ENCODE assay signal across 8 cellular contexts in the genomic region with DNA sequence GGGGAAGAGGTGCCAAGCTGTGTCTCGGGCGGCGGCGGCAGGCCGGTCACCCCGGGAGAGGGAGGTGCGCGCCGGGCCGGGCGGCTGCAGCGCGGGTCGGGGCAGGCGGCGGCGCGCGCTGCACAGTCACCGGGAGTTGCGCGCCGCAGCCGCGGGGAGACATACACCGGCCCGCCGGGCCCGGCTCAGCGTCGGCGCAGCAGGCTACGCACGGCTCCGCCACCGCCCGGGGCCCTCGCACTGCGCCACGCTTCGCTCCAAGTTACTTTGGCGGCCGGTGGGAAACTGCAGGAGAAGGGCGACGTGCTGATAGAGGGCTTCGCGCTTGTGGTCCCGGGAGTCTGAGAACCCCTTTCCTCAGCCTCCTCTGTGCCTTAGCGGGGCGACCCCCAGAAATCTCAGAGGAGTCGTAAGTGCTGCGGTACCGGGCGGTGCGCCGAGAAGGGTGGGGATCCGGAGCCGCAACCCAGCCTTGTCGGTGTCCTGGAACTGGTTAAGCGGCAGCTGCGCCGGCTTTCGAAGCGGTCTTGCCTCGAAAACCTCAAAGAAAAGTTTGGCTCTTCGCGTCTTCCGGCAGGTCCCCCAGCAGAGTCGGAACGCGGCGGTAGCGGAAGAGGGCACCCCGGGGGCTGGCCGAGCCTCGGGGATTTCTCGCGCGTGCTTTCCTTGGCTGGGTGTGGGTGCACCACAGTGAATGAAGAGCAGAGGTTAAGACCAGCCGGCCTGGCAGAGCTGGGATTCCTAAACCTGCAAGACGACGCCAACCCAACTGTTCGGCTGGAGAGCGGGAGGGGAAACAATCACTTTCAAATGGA. TPM values are rescaled to one million over a fixed set of nuclear protein-coding genes. Genes with fewer than 3 reads are reported as not detected.
DNase-seq lines count a peak whose midpoint lies in the region; FAIRE-seq and TF ChIP-seq lines count a peak whose summit lies in the region.

A gene (minus strand): TSS at position 11 of the 815 bp plus-strand sequence.

- peaks cover 23% of the 10 kb centered on the region for H3K27me3 Mint-ChIP-seq in HFFc6 (ENCODE audit: insufficient read depth)
- peaks cover 66% of the 10 kb centered on the region for H3K27me3 Mint-ChIP-seq in activated T-helper 1 cell treated with anti-CD3 and anti-CD28 coated beads, Interleukin-12 subunit alpha, Interleukin-12 subunit beta, Interleukin-2, Interleukin-4 antibody, amounts not matched to agents 30 ng/mL and 10 ng/mL and 1 ng/mL, durations not matched to agents 14 hours and 24 hours and 36 hours (ENCODE audit: insufficient read depth)

- intact Hi-C loops in activated T-helper 1 cell treated with anti-CD3 and anti-CD28 coated beads, Interleukin-12 subunit alpha, Interleukin-12 subunit beta, Interleukin-2, Interleukin-4 antibody, amounts not matched to agents 30 ng/mL and 10 ng/mL and 1 ng/mL, durations not matched to agents 14 hours and 24 hours and 36 hours (cut with micrococcal nuclease): loop anchor here (5.0 to 10.0 kb wide), 2 partner anchors 251 to 674 kb away; no protein-coding TSS in a partner anchor

- no peak for TF ChIP-seq CTCF in HFFc6 (IDR thresholded peaks at IDR 0.05)

- no peak for FAIRE-seq in frontal cortex (lab: Jason Lieb, UNC)

- peaks cover 26% of the 10 kb centered on the region for H3K4me1 Mint-ChIP-seq in HFFc6 (ENCODE audit: low read depth)
- peaks cover 22% of the 10 kb centered on the region for H3K4me1 Mint-ChIP-seq in activated T-helper 1 cell treated with anti-CD3 and anti-CD28 coated beads, Interleukin-12 subunit alpha, Interleukin-12 subunit beta, Interleukin-2, Interleukin-4 antibody, amounts not matched to agents 30 ng/mL and 10 ng/mL and 1 ng/mL, durations not matched to agents 14 hours and 24 hours and 36 hours (ENCODE audit: low read depth)

- no peaks in the 10 kb centered on the region for H3K9me3 Mint-ChIP-seq in HFFc6
- H3K9me3 Mint-ChIP-seq in activated T-helper 1 cell treated with anti-CD3 and anti-CD28 coated beads, Interleukin-12 subunit alpha, Interleukin-12 subunit beta, Interleukin-2, Interleukin-4 antibody, amounts not matched to agents 30 ng/mL and 10 ng/mL and 1 ng/mL, durations not matched to agents 14 hours and 24 hours and 36 hours: no peaks in the 10 kb centered on the region

- H3K27ac Mint-ChIP-seq in HFFc6: no peak within 1 kb of the TSS
- H3K27ac Mint-ChIP-seq in activated T-helper 1 cell treated with anti-CD3 and anti-CD28 coated beads, Interleukin-12 subunit alpha, Interleukin-12 subunit beta, Interleukin-2, Interleukin-4 antibody, amounts not matched to agents 30 ng/mL and 10 ng/mL and 1 ng/mL, durations not matched to agents 14 hours and 24 hours and 36 hours: peak within 1 kb of the TSS; percentile 8

- H3K9me3 ChIP-seq in neuron (ENCODE audit: low read length): no peaks in the 10 kb centered on the region

- POLR2A ChIA-PET in HEK293T (lab: Yijun Ruan, JAX): interaction anchor here (0.7 to 1.3 kb wide), 8 partner anchors 8 to 454 kb away, joined by 3 to 4 read pairs (median 3); no protein-coding TSS in a partner anchor

- no peaks in the 10 kb centered on the region for H3K36me3 ChIP-seq in neuron (ENCODE audit: insufficient read depth, low read length)

- CTCF ChIA-PET in HEK293T (lab: Yijun Ruan, JAX): interaction anchor here (0.7 to 1.7 kb wide), 2 partner anchors 99 to 215 kb away, joined by 3 to 6 read pairs; no protein-coding TSS in a partner anchor

- H2AFZ ChIP-seq in neuron (ENCODE audit: low read depth, low read length): peak within 1 kb of the TSS; percentile 98

- no peaks in the 10 kb centered on the region for H3K36me3 Mint-ChIP-seq in HFFc6 (ENCODE audit: low read depth)
- H3K36me3 Mint-ChIP-seq in activated T-helper 1 cell treated with anti-CD3 and anti-CD28 coated beads, Interleukin-12 subunit alpha, Interleukin-12 subunit beta, Interleukin-2, Interleukin-4 antibody, amounts not matched to agents 30 ng/mL and 10 ng/mL and 1 ng/mL, durations not matched to agents 14 hours and 24 hours and 36 hours (ENCODE audit: low read depth): no peaks in the 10 kb centered on the region

- DNase-seq in activated T-cell treated with anti-CD3 and anti-CD28 coated beads, Interleukin-2, amount 50 U/mL, for 1 hour: peak; percentile 19
- no peak for DNase-seq in activated T-cell treated with anti-CD3 and anti-CD28 coated beads for 4 hours
- DNase-seq in HFFc6: no peak
- DNase-seq in NCI-H2227 (lab: John Stamatoyannopoulos, UW; ENCODE audit: unreplicated experiment): peak; percentile 60
- DNase-seq in activated T-helper 1 cell treated with anti-CD3 and anti-CD28 coated beads, Interleukin-12 subunit alpha, Interleukin-12 subunit beta, Interleukin-2, Interleukin-4 antibody, amounts not matched to agents 30 ng/mL and 10 ng/mL and 1 ng/mL, durations not matched to agents 14 hours and 24 hours and 36 hours (ENCODE audit: low spot score): no peak
- DNase-seq in frontal cortex (ENCODE audit: low spot score in 2 of 2): peak; percentile 16 to 43
- DNase-seq in HEK293T (ENCODE audit: extremely low spot score): no peak

- H3K4me3 ChIP-seq in neuron (ENCODE audit: low read length): peak within 1 kb of the TSS; percentile 99

- peaks cover 20% of the 10 kb centered on the region for H3K4me1 ChIP-seq in neuron (ENCODE audit: insufficient read depth, low read length)

- H3K4me3 Mint-ChIP-seq in HFFc6: peak within 1 kb of the TSS; percentile 87
- H3K4me3 Mint-ChIP-seq in activated T-helper 1 cell treated with anti-CD3 and anti-CD28 coated beads, Interleukin-12 subunit alpha, Interleukin-12 subunit beta, Interleukin-2, Interleukin-4 antibody, amounts not matched to agents 30 ng/mL and 10 ng/mL and 1 ng/mL, durations not matched to agents 14 hours and 24 hours and 36 hours: peak within 1 kb of the TSS; percentile 72

- no peaks in the 10 kb centered on the region for H3K27me3 ChIP-seq in neuron (ENCODE audit: insufficient read depth, low read length)

TF ChIP-seq in HEK293T, 16 proteins besides CTCF, POLR2A, EP300 and RAD21:
- no peak for TF ChIP-seq NFRKB (IDR thresholded peaks at IDR 0.05)
- TF ChIP-seq ZNF384 (IDR thresholded peaks at IDR 0.05): no peak
- TF ChIP-seq FOXA1 (IDR thresholded peaks at IDR 0.05): no peak
- no peak for TF ChIP-seq FOXM1 (IDR thresholded peaks at IDR 0.05; ENCODE audit: borderline replicate concordance)
- TF ChIP-seq CTBP1 (IDR thresholded peaks at IDR 0.05; ENCODE audit: borderline replicate concordance): no peak
- no peak for TF ChIP-seq FOXK2 (IDR thresholded peaks at IDR 0.05)
- TF ChIP-seq LEF1 (IDR thresholded peaks at IDR 0.05; ENCODE audit: borderline replicate concordance): no peak
- TF ChIP-seq HDGF (IDR thresholded peaks at IDR 0.05; ENCODE audit: borderline replicate concordance): no peak
- no peak for TF ChIP-seq TARDBP (IDR thresholded peaks at IDR 0.05)
- TF ChIP-seq L3MBTL2 (conservative IDR thresholded peaks at IDR 0.05): no peak; the same call in 1 of the 2 replicates
- TF ChIP-seq, protein P1, sequence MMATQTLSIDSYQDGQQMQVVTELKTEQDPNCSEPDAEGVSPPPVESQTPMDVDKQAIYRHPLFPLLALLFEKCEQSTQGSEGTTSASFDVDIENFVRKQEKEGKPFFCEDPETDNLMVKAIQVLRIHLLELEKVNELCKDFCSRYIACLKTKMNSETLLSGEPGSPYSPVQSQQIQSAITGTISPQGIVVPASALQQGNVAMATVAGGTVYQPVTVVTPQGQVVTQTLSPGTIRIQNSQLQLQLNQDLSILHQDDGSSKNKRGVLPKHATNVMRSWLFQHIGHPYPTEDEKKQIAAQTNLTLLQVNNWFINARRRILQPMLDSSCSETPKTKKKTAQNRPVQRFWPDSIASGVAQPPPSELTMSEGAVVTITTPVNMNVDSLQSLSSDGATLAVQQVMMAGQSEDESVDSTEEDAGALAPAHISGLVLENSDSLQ (IDR thresholded peaks at IDR 0.05): no peak
- TF ChIP-seq BHLHE40 (IDR thresholded peaks at IDR 0.05; ENCODE audit: borderline replicate concordance): no peak
- no peak for TF ChIP-seq SUZ12 (IDR thresholded peaks at IDR 0.05)
- TF ChIP-seq ELF4 (IDR thresholded peaks at IDR 0.05): no peak
- no peak for TF ChIP-seq ARNT (IDR thresholded peaks at IDR 0.05)
- no peak for TF ChIP-seq SP1 (IDR thresholded peaks at IDR 0.05)

RNA-seq across cellular contexts. Expression of the gene that starts here (rescaled TPM):
- under 1 TPM in 1 of 6 experiments, not detected in 5; 0.26 TPM for total RNA-seq in HFFc6 (2021; fragmentation: NEBNext Ultra II Directional; extraction: Animal tissue kit (Norgen Biotek cat#: 25700))
- not detected in 2 replicates for total RNA-seq in activated T-helper 1 cell treated with anti-CD3 and anti-CD28 coated beads, Interleukin-12 subunit alpha, Interleukin-12 subunit beta, Interleukin-2, Interleukin-4 antibody, amounts not matched to agents 30 ng/mL and 10 ng/mL and 1 ng/mL, durations not matched to agents 14 hours and 24 hours and 36 hours
- total RNA-seq in frontal cortex: 13.5 TPM

Comparison
In these comparisons a context has a peak if more than half of its experiments do, and no peak if none do; other contexts are left out.
1. RNA of the gene that starts here (total RNA-seq): 13.5 TPM in frontal cortex (single experiment); 0.26 TPM in HFFc6 and not detected in activated T-helper 1 cell treated with anti-CD3 and anti-CD28 coated beads, Interleukin-12 subunit alpha, Interleukin-12 subunit beta, Interleukin-2, Interleukin-4 antibody, amounts not matched to agents 30 ng/mL and 10 ng/mL and 1 ng/mL, durations not matched to agents 14 hours and 24 hours and 36 hours; every median in the first group is over 10 times any median in the second.
2. DNase-seq: peak in activated T-cell treated with anti-CD3 and anti-CD28 coated beads, Interleukin-2, amount 50 U/mL, for 1 hour (single experiment), NCI-H2227 (single experiment) and frontal cortex (2 of 2); none in activated T-cell treated with anti-CD3 and anti-CD28 coated beads for 4 hours (single experiment), HFFc6 (single experiment), activated T-helper 1 cell treated with anti-CD3 and anti-CD28 coated beads, Interleukin-12 subunit alpha, Interleukin-12 subunit beta, Interleukin-2, Interleukin-4 antibody, amounts not matched to agents 30 ng/mL and 10 ng/mL and 1 ng/mL, durations not matched to agents 14 hours and 24 hours and 36 hours (single experiment) and HEK293T (single experiment).